Comparison of ENCODE assay signal across 9 cellular contexts in genomic region chr14:91352101-91352500, GRCh38.
DNase-seq lines count a peak whose midpoint lies in the region; ATAC-seq, FAIRE-seq and TF ChIP-seq lines count a peak whose summit lies in the region.
"Had no signal": no experiment of that assay in that cellular context is flagged by ENCODE, and none has a peak within 500 bp of the region (broad histone marks: within the 10 kb centered on the region; RNA-seq: fewer than 3 reads in every experiment).

No MANE protein-coding gene starts in this region.

- H3K36me3 ChIP-seq in GM12878 (ENCODE audit: control insufficient read depth in 2 of 2, insufficient read depth in 2 of 2, low read length in 1 of 2) (peaks cover 17 to 24% of the 10 kb centered on the region in 2 experiments), mesendoderm (ENCODE audit: control insufficient read depth, insufficient read depth, low read length) (no peaks in the 10 kb centered on the region)

- SMC1A ChIA-PET in GM12878 (lab: Charles Lee; ENCODE audit: uncharacterized antibody, unreplicated experiment), result interaction anchor here (1.0 to 13.7 kb wide), 6 partner anchors 18 to 64 kb away, joined by 3 to 349 read pairs (median 28); partner anchors contain the start of gene CCDC88C

- H3K4me1 ChIP-seq in GM12878 (ENCODE audit: control insufficient read depth, insufficient read depth, low read length), result peaks cover 76% of the 10 kb centered on the region
- peaks cover 3% of the 10 kb centered on the region for H3K4me1 ChIP-seq in mesendoderm (ENCODE audit: control insufficient read depth, low read depth, low read length)

- FAIRE-seq in GM12878 (lab: Jason Lieb, UNC), result no peak
- FAIRE-seq: endothelial cell of umbilical vein had no signal

- peaks cover 87% of the 10 kb centered on the region for H3K79me2 ChIP-seq in GM12878 (ENCODE audit: control insufficient read depth, insufficient read depth, low read length)
- peaks cover 13% of the 10 kb centered on the region for H3K79me2 ChIP-seq in mesendoderm (ENCODE audit: control insufficient read depth, insufficient read depth, low read length)

- peak overlapping the region; percentile 31 for H3K56ac ChIP-seq in mesendoderm (ENCODE audit: low read length)

- no TSS peak for BruUV-seq in GM12878 (replicated peaks; lab: Mats Ljungman, UMichigan)

- no peak overlapping the region for H3K4ac ChIP-seq in mesendoderm (ENCODE audit: low read depth, low read length)

- no peak overlapping the region for H2AK5ac ChIP-seq in mesendoderm (ENCODE audit: low read length)

- intact Hi-C loops in GM12878 (cut with micrococcal nuclease; ENCODE audit: unreplicated experiment), result no loop called here

- H3K4me2 ChIP-seq in GM12878 (ENCODE audit: control insufficient read depth, insufficient read depth), result peak overlapping the region; percentile 100
- no peak overlapping the region for H3K4me2 ChIP-seq in mesendoderm (ENCODE audit: low read length)

- DNase-seq in AG20443 (ENCODE audit: low spot score), result peak; percentile 49
- no peak for DNase-seq in GM12878 (ENCODE audit: low read depth, low spot score)
- no peak for DNase-seq in mesendoderm
- no peak for DNase-seq in OCI-M1 (lab: John Stamatoyannopoulos, UW)

- no peak overlapping the region for H4K5ac ChIP-seq in mesendoderm (ENCODE audit: low read length)

- peak overlapping the region in 2 of 4 donors; percentile 18 to 52 for H3K4me3 Mint-ChIP-seq in IgD-negative memory B cell

- H3K4me3 ChIP-seq in GM12878, result no peak overlapping the region
- H3K4me3 ChIP-seq in mesendoderm (ENCODE audit: low read length), result no peak overlapping the region

- RAD21 ChIA-PET in GM12878 (lab: Charles Lee; ENCODE audit: unreplicated experiment), result interaction anchor here (3.5 to 9.6 kb wide), 5 partner anchors 13 to 63 kb away, joined by 18 to 236 read pairs (median 42); partner anchors contain the start of gene CCDC88C

- peaks cover 4% of the 10 kb centered on the region for H3K27me3 Mint-ChIP-seq in IgD-negative memory B cell

- H3K27ac ChIP-seq in GM12878 (ENCODE audit: control insufficient read depth, insufficient read depth) (peak overlapping the region; percentile 98), mesendoderm (ENCODE audit: low read depth, low read length) (no peak overlapping the region)

- H3K18ac ChIP-seq in mesendoderm (ENCODE audit: low read length), result no peak overlapping the region

- H3K27me3 ChIP-seq in GM12878 (replicated peaks in 1 of 2; ENCODE audit: control insufficient read depth in 2 of 2, insufficient read depth in 2 of 2, low read length in 1 of 2) (no peaks in the 10 kb centered on the region), mesendoderm (ENCODE audit: insufficient read depth, low read length, poor library complexity) (no peaks in the 10 kb centered on the region)

- H3K9me3 Mint-ChIP-seq in IgD-negative memory B cell, result no peaks in the 10 kb centered on the region

- H3K27ac Mint-ChIP-seq in IgD-negative memory B cell, result peak overlapping the region; percentile 29 to 95 (median 67)

- no peak overlapping the region for H2AFZ ChIP-seq in GM12878 (ENCODE audit: control insufficient read depth, low read depth, low read length)

- H3K79me1 ChIP-seq in mesendoderm (ENCODE audit: low read length), result peaks cover 14% of the 10 kb centered on the region

- no peak overlapping the region for H3K9ac ChIP-seq in GM12878 (ENCODE audit: control insufficient read depth, insufficient read depth, low read length)
- H3K9ac ChIP-seq in mesendoderm (ENCODE audit: low read length), result no peak overlapping the region

- TF ChIP-seq EP300 in GM12878 (IDR thresholded peaks at IDR 0.05; ENCODE audit: borderline replicate concordance in 1 of 2, control insufficient read depth in 1 of 2, low read depth in 2 of 2, low read length in 2 of 2), result no peak

- no peak for TF ChIP-seq CTCF in GM12878 (IDR thresholded peaks at IDR 0.05 in 2 of 3, conservative IDR thresholded peaks at IDR 0.05 in 1 of 3; ENCODE audit: control insufficient read depth in 2 of 3, extremely low read depth in 1 of 3, insufficient read depth in 1 of 3, low read depth in 3 of 3, low read length in 3 of 3)

- H4K8ac ChIP-seq in mesendoderm (ENCODE audit: low read depth, low read length), result no peak overlapping the region

- H2BK120ac ChIP-seq in mesendoderm (ENCODE audit: low read depth, low read length), result no peak overlapping the region

- no peak for ATAC-seq in GM12878
- ATAC-seq in GM18519 (IDR thresholded peaks at IDR 0.05; ENCODE audit: low FRiP score, unreplicated experiment), result no peak
- ATAC-seq in HG03175 (IDR thresholded peaks at IDR 0.05; ENCODE audit: unreplicated experiment), result no peak
- ATAC-seq in GM21737 (IDR thresholded peaks at IDR 0.05; ENCODE audit: unreplicated experiment), result no peak

- WGBS in GM12878 (ENCODE audit: insufficient coverage, insufficient replicate concordance, low lambda C conversion rate, missing lambda C conversion rate), result 93% methylated on average over 18 of the region's 18 CpGs
- no CpG with 5 or more reads among the region's 18 CpGs for WGBS in mesendoderm (ENCODE audit: extremely low coverage, insufficient coverage, low lambda C conversion rate)

- peaks cover 58 to 78% (median 76%) of the 10 kb centered on the region in 3 donors for H3K4me1 Mint-ChIP-seq in IgD-negative memory B cell

- POLR2A ChIA-PET in GM12878 (lab: Charles Lee), result interaction anchor here (1.4 to 9.6 kb wide), 3 partner anchors 15 to 62 kb away, joined by 5 to 140 read pairs (median 7); partner anchors contain the start of gene CCDC88C

- no peak overlapping the region for H2BK5ac ChIP-seq in mesendoderm (ENCODE audit: low read length)

- H3K9me3 ChIP-seq in GM12878 (replicated peaks; ENCODE audit: control insufficient read depth, insufficient read depth, low read length), result no peaks in the 10 kb centered on the region; the same call in 2 of the 3 replicates

- H3K23ac ChIP-seq in mesendoderm (ENCODE audit: low read length), result no peak overlapping the region

- CTCF ChIA-PET in GM12878 (lab: Yijun Ruan, JAX), result interaction anchor here (1.3 to 6.1 kb wide), 5 partner anchors 18 to 75 kb away, joined by 3 to 69 read pairs (median 47); partner anchors contain the start of gene CCDC88C

- TF ChIP-seq RAD21 in GM12878 (IDR thresholded peaks at IDR 0.05; ENCODE audit: insufficient read depth, low read depth, low read length), result no peak

- in situ Hi-C loops in GM12878 (cut with MboI), result loop anchor here (25.0 kb wide), 1 partner anchor 1410 kb away; no protein-coding TSS in a partner anchor

- H3K36me3 Mint-ChIP-seq in IgD-negative memory B cell, result peaks cover 5% of the 10 kb centered on the region

- H2BK15ac ChIP-seq in mesendoderm (replicated peaks; ENCODE audit: low read depth), result no peak overlapping the region

- no peak for TF ChIP-seq POLR2A in GM12878 (IDR thresholded peaks at IDR 0.05; ENCODE audit: low read depth, low read length)

- no peaks in the 10 kb centered on the region; the same call in 1 of the 2 replicates for H4K20me1 ChIP-seq in GM12878 (ENCODE audit: control insufficient read depth, insufficient read depth)

TF ChIP-seq in GM12878, 131 proteins besides CTCF, POLR2A, EP300 and RAD21:
- TF ChIP-seq MLLT1 (IDR thresholded peaks at IDR 0.05) (peak; percentile 56; the same call in 1 of the 2 replicates), POLR2AphosphoS2 (IDR thresholded peaks at IDR 0.05; ENCODE audit: low read depth, low read length) (no peak)
